In the genomic region with DNA sequence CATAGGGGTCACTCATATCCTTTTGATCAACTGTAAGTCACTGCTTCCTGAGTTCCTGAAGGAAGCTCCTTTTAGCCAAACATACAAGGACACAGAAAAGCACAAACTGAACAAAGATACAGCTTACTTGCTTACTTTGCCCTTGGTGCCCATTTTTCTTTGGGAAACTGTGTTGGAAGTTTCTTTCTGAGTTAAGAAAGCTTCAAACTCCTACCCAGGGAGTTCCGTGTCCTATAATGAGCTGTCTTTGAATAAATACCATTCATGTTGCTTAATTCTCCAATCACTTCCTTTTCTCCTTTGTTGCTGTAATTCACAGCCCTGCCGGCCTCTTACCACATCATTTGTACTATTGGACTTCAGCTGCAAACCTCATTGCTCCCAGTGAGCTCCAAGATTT, we compare ENCODE assay signal across 1 cellular context.
A peak's percentile ranks its signal among the peaks of the same experiment; 100 is the strongest.
TF ChIP-seq lines count a peak whose summit lies in the region.

ADH4 (minus strand) TSS at position 228 of the 400 bp plus-strand sequence; CDS start at position 153, 75 bp downstream.

TF ChIP-seq in HepG2, 621 proteins besides CTCF, POLR2A, EP300 and RAD21 (continued from another document and continues in another):
- TF ChIP-seq ZNF318 (CRISPR knock-in tag; IDR thresholded peaks at IDR 0.05) (no peak), ZNF562 (CRISPR knock-in tag; IDR thresholded peaks at IDR 0.05; ENCODE audit: borderline replicate concordance) (no peak), ZFP36 (IDR thresholded peaks at IDR 0.05; ENCODE audit: borderline replicate concordance, low read depth, low read length, partially characterized antibody) (no peak), ZNF724P (CRISPR knock-in tag; IDR thresholded peaks at IDR 0.05; ENCODE audit: borderline replicate concordance) (no peak), PHB2 (IDR thresholded peaks at IDR 0.05; ENCODE audit: partially characterized antibody) (no peak), SP2 (CRISPR knock-in tag; IDR thresholded peaks at IDR 0.05) (no peak), ARNT2 (CRISPR knock-in tag; IDR thresholded peaks at IDR 0.05; ENCODE audit: low read depth) (no peak), NCOA2 (CRISPR knock-in tag; IDR thresholded peaks at IDR 0.05) (peak; percentile 62; the same call in 1 of the 2 replicates), CEBPB (IDR thresholded peaks at IDR 0.05; ENCODE audit: borderline replicate concordance, low read depth, low read length) (peak; percentile 89), NPAS2 (CRISPR knock-in tag; IDR thresholded peaks at IDR 0.05; ENCODE audit: borderline replicate concordance) (no peak), ZNF761 (CRISPR knock-in tag; conservative IDR thresholded peaks at IDR 0.05) (no peak), ZFP41 (CRISPR knock-in tag; IDR thresholded peaks at IDR 0.05; ENCODE audit: borderline replicate concordance) (no peak), ZNF672 (CRISPR knock-in tag; IDR thresholded peaks at IDR 0.05) (no peak), CREM (IDR thresholded peaks at IDR 0.05) (peak; percentile 45; the same call in 1 of the 2 replicates), CREM (CRISPR knock-in tag; IDR thresholded peaks at IDR 0.05) (no peak), ZNF879 (CRISPR knock-in tag; IDR thresholded peaks at IDR 0.05) (no peak), ZNF569 (CRISPR knock-in tag; IDR thresholded peaks at IDR 0.05; ENCODE audit: borderline replicate concordance) (no peak), ZSCAN25 (CRISPR knock-in tag; IDR thresholded peaks at IDR 0.05) (no peak), THRA (CRISPR knock-in tag; IDR thresholded peaks at IDR 0.05; ENCODE audit: borderline replicate concordance) (no peak), HNRNPK (IDR thresholded peaks at IDR 0.05; ENCODE audit: low read depth, low read length, poor library complexity, severe bottlenecking) (no peak), SUZ12 (IDR thresholded peaks at IDR 0.05; ENCODE audit: low read depth, low read length) (no peak), ZKSCAN8 (CRISPR knock-in tag; IDR thresholded peaks at IDR 0.05; ENCODE audit: borderline replicate concordance) (peak; percentile 35; the same call in 1 of the 2 replicates), MED1 (CRISPR knock-in tag; IDR thresholded peaks at IDR 0.05) (peak; percentile 66), CCAR2 (optimal IDR thresholded peaks at IDR 0.05; ENCODE audit: low read depth, low read length) (no peak), ZNF326 (CRISPR knock-in tag; IDR thresholded peaks at IDR 0.05; ENCODE audit: borderline replicate concordance) (no peak), POGZ (CRISPR knock-in tag; IDR thresholded peaks at IDR 0.05) (peak; percentile 57; the same call in 1 of the 2 replicates), ZNF720 (CRISPR knock-in tag; IDR thresholded peaks at IDR 0.05) (no peak), ZNF770 (CRISPR knock-in tag; IDR thresholded peaks at IDR 0.05) (no peak), XRCC5 (optimal IDR thresholded peaks at IDR 0.05; ENCODE audit: low read length) (no peak), NR2F2 (IDR thresholded peaks at IDR 0.05; ENCODE audit: borderline replicate concordance, low read depth) (no peak), ZBED4 (CRISPR knock-in tag; IDR thresholded peaks at IDR 0.05; ENCODE audit: borderline replicate concordance) (no peak), ZNF580 (CRISPR knock-in tag; IDR thresholded peaks at IDR 0.05; ENCODE audit: borderline replicate concordance, low read depth) (no peak), ISL2 (CRISPR knock-in tag; IDR thresholded peaks at IDR 0.05) (peak; percentile 66), HCFC1 (IDR thresholded peaks at IDR 0.05; ENCODE audit: low read depth, low read length) (no peak), FOXC1 (CRISPR knock-in tag; IDR thresholded peaks at IDR 0.05; ENCODE audit: borderline replicate concordance) (no peak)
- TF ChIP-seq, protein P1, sequence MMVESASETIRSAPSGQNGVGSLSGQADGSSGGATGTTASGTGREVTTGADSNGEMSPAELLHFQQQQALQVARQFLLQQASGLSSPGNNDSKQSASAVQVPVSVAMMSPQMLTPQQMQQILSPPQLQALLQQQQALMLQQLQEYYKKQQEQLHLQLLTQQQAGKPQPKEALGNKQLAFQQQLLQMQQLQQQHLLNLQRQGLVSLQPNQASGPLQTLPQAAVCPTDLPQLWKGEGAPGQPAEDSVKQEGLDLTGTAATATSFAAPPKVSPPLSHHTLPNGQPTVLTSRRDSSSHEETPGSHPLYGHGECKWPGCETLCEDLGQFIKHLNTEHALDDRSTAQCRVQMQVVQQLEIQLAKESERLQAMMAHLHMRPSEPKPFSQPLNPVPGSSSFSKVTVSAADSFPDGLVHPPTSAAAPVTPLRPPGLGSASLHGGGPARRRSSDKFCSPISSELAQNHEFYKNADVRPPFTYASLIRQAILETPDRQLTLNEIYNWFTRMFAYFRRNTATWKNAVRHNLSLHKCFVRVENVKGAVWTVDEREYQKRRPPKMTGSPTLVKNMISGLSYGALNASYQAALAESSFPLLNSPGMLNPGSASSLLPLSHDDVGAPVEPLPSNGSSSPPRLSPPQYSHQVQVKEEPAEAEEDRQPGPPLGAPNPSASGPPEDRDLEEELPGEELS (CRISPR knock-in tag; IDR thresholded peaks at IDR 0.05): peak; percentile 35; the same call in 1 of the 2 replicates
- TF ChIP-seq, protein P2, sequence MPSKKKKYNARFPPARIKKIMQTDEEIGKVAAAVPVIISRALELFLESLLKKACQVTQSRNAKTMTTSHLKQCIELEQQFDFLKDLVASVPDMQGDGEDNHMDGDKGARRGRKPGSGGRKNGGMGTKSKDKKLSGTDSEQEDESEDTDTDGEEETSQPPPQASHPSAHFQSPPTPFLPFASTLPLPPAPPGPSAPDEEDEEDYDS (CRISPR knock-in tag; IDR thresholded peaks at IDR 0.05): peak; percentile 82
- TF ChIP-seq, protein P3, sequence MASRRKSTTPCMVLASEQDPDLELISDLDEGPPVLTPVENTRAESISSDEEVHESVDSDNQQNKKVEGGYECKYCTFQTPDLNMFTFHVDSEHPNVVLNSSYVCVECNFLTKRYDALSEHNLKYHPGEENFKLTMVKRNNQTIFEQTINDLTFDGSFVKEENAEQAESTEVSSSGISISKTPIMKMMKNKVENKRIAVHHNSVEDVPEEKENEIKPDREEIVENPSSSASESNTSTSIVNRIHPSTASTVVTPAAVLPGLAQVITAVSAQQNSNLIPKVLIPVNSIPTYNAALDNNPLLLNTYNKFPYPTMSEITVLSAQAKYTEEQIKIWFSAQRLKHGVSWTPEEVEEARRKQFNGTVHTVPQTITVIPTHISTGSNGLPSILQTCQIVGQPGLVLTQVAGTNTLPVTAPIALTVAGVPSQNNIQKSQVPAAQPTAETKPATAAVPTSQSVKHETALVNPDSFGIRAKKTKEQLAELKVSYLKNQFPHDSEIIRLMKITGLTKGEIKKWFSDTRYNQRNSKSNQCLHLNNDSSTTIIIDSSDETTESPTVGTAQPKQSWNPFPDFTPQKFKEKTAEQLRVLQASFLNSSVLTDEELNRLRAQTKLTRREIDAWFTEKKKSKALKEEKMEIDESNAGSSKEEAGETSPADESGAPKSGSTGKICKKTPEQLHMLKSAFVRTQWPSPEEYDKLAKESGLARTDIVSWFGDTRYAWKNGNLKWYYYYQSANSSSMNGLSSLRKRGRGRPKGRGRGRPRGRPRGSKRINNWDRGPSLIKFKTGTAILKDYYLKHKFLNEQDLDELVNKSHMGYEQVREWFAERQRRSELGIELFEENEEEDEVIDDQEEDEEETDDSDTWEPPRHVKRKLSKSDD (CRISPR knock-in tag; IDR thresholded peaks at IDR 0.05; ENCODE audit: low read depth): no peak
